ENCODE assay signal across 8 cellular contexts in genomic region chr10:100998991-100999741, GRCh38. TPM values are rescaled to one million over a fixed set of nuclear protein-coding genes. Genes with fewer than 3 reads are reported as not detected.
DNase-seq lines count a peak whose midpoint lies in the region; ATAC-seq and TF ChIP-seq lines count a peak whose summit lies in the region.

No MANE protein-coding gene starts in this region.

- ATAC-seq in GM21529 (IDR thresholded peaks at IDR 0.05; ENCODE audit: unreplicated experiment) (peak; percentile 41), T-cell (replicated peaks in 1 of 4) (peak; percentile 67 to 74 (median 69)), right cardiac atrium (peak; percentile 78 to 80)

- peaks cover 29% of the 10 kb centered on the region for H3K4me1 ChIP-seq in DOHH2 (ENCODE audit: control insufficient read depth, low read length)
- peaks cover 13% of the 10 kb centered on the region for H3K4me1 ChIP-seq in right cardiac atrium (ENCODE audit: control insufficient read depth, insufficient read depth, low read length)
- peaks cover 41% of the 10 kb centered on the region for H3K4me1 ChIP-seq in vagina

- TF ChIP-seq CTCF in DOHH2 (IDR thresholded peaks at IDR 0.05; ENCODE audit: low read depth, low read length, poor library complexity, severe bottlenecking): peak; percentile 91
- peak; percentile 87 to 95 (median 95) for TF ChIP-seq CTCF in vagina (IDR thresholded peaks at IDR 0.05)

- H3K4me3 Mint-ChIP-seq in T-cell: peak overlapping the region; percentile 78 to 95 (median 92)

- peak in 1 of 2 donors; percentile 96 for TF ChIP-seq POLR2A in vagina (IDR thresholded peaks at IDR 0.05)

- DNase-seq in KG1 (lab: John Stamatoyannopoulos, UW): peak; percentile 53
- peak; percentile 39 to 80 (median 69) for DNase-seq in T-cell
- peak; percentile 38 for DNase-seq in amniotic stem cell (lab: John Stamatoyannopoulos, UW)
- peak; percentile 88 to 95 (median 94) for DNase-seq in right cardiac atrium
- DNase-seq in putamen (ENCODE audit: low spot score): peak; percentile 88
- no peak for DNase-seq in vagina (ENCODE audit: extremely low spot score in 2 of 2)

- H3K9me3 Mint-ChIP-seq in T-cell: no peaks in the 10 kb centered on the region

- POLR2A ChIA-PET in T-cell (lab: Charles Lee): no interaction called here

- H3K27me3 ChIP-seq in DOHH2 (ENCODE audit: control insufficient read depth, low read length): no peaks in the 10 kb centered on the region
- H3K27me3 ChIP-seq in right cardiac atrium (ENCODE audit: control insufficient read depth, insufficient read depth): no peaks in the 10 kb centered on the region
- H3K27me3 ChIP-seq in vagina: no peaks in the 10 kb centered on the region

- CTCF ChIA-PET in T-cell (lab: Charles Lee): interaction anchor here (0.9 to 1.6 kb wide), 6 partner anchors 15 to 500 kb away, joined by 3 to 6 read pairs (median 6); partner anchors contain the start of gene PDZD7 (in 1 of the 2)

- H3K4me3 ChIP-seq in DOHH2 (ENCODE audit: low read length): peak overlapping the region; percentile 97
- peak overlapping the region; percentile 89 for H3K4me3 ChIP-seq in right cardiac atrium (ENCODE audit: low read length)
- peak overlapping the region; percentile 79 to 92 for H3K4me3 ChIP-seq in vagina

- H3K27me3 Mint-ChIP-seq in T-cell: no peaks in the 10 kb centered on the region

- no peaks in the 10 kb centered on the region for H4K20me1 ChIP-seq in DOHH2 (ENCODE audit: control insufficient read depth, insufficient read depth, low read depth, low read length)

- H3F3A ChIP-seq in DOHH2 (ENCODE audit: control insufficient read depth, insufficient read depth): peaks cover 22% of the 10 kb centered on the region

- intact Hi-C loops in right cardiac atrium (cut with DNase I): no loop called here
- intact Hi-C loops in vagina (cut with DNase I): loop anchor here (5.0 kb wide), 1 partner anchor 87 kb away; the partner anchor contains the start of gene SLF2

- H3K9me2 ChIP-seq in DOHH2 (replicated peaks; ENCODE audit: control insufficient read depth, low read length): no peaks in the 10 kb centered on the region

- WGBS in right cardiac atrium: under 1% methylated on average over 83 of the region's 83 CpGs

- H3K36me3 ChIP-seq in DOHH2 (ENCODE audit: control insufficient read depth, low read length): peaks cover 9% of the 10 kb centered on the region
- peaks cover 0 to 12% of the 10 kb centered on the region in 2 donors for H3K36me3 ChIP-seq in vagina

- H3K27ac ChIP-seq in DOHH2 (ENCODE audit: low read depth, low read length): peak overlapping the region; percentile 81
- peak overlapping the region; percentile 97 for H3K27ac ChIP-seq in right cardiac atrium (ENCODE audit: low read length)
- peak overlapping the region; percentile 100 for H3K27ac ChIP-seq in vagina

- peaks cover 24 to 32% (median 30%) of the 10 kb centered on the region in 3 donors for H3K4me1 Mint-ChIP-seq in T-cell

- H3K36me3 Mint-ChIP-seq in T-cell: no peaks in the 10 kb centered on the region

- H3K9me3 ChIP-seq in DOHH2 (ENCODE audit: control insufficient read depth, insufficient read depth, low read length): no peaks in the 10 kb centered on the region
- H3K9me3 ChIP-seq in right cardiac atrium (ENCODE audit: control insufficient read depth, low read length): no peaks in the 10 kb centered on the region
- H3K9me3 ChIP-seq in vagina: no peaks in the 10 kb centered on the region

- peak overlapping the region; percentile 85 to 92 for H3K27ac Mint-ChIP-seq in T-cell

- peak overlapping the region; percentile 100 for H3K4me2 ChIP-seq in DOHH2 (ENCODE audit: low read length)

- H3K79me2 ChIP-seq in DOHH2 (ENCODE audit: control insufficient read depth, low read length): peaks cover 17% of the 10 kb centered on the region

RNA-seq across cellular contexts. Expression of gene LZTS2, which starts 0.4 kb away (rescaled TPM):
- 10 to 100 TPM; 16.4 to 39.5 (median 35.4) TPM for total RNA-seq in T-cell
- total RNA-seq in right cardiac atrium: 10 to 100 TPM; 42.5 to 48.5 (median 47.5) TPM
- polyA plus RNA-seq in right cardiac atrium: 66.4 TPM
- 99.4 TPM for total RNA-seq in vagina

RNA-seq across cellular contexts. Expression of gene TWNK, which starts 11.8 kb away (rescaled TPM):
- total RNA-seq in T-cell (10 to 100 TPM in 3 of 5 donors, 1 to 10 TPM in 2; 5.3 to 20.2 (median 16.9) TPM), right cardiac atrium (1 to 10 TPM; 4.3 to 7.5 (median 5.2) TPM), vagina (5.2 TPM)
- 4.4 TPM for polyA plus RNA-seq in right cardiac atrium

RNA-seq across cellular contexts. Expression of gene MRPL43, which starts 11.9 kb away (rescaled TPM):
- total RNA-seq in T-cell: 10 to 100 TPM; 36.2 to 67.6 (median 60.4) TPM
- total RNA-seq in right cardiac atrium: 10 to 100 TPM; 47.2 to 62.6 (median 60.6) TPM
- polyA plus RNA-seq in right cardiac atrium: 90.6 TPM
- total RNA-seq in vagina: 85.4 TPM

RNA-seq across cellular contexts. Expression of gene SEMA4G, which starts 29.9 kb away (rescaled TPM):
- 1 to 10 TPM; 1.1 to 2.8 (median 1.4) TPM for total RNA-seq in T-cell
- total RNA-seq in right cardiac atrium: 1 to 10 TPM; 3.1 to 3.8 (median 3.3) TPM
- 3.2 TPM for polyA plus RNA-seq in right cardiac atrium
- 6.4 TPM for total RNA-seq in vagina

RNA-seq across cellular contexts. Expression of gene PDZD7, which starts 31.8 kb away (rescaled TPM):
- 1 to 10 TPM; 1.7 to 2.7 (median 2.3) TPM for total RNA-seq in T-cell
- under 1 TPM; 0.33 to 0.94 (median 0.83) TPM for total RNA-seq in right cardiac atrium
- 0.41 TPM for polyA plus RNA-seq in right cardiac atrium
- total RNA-seq in vagina: 1.5 TPM

Comparison
In these comparisons a context has a peak if more than half of its experiments do, and no peak if none do; other contexts are left out.
1. DNase-seq: peak in KG1 (single experiment), T-cell (34 of 34), amniotic stem cell (single experiment), right cardiac atrium (3 of 3) and putamen (single experiment); none in vagina (0 of 2).
2. Peak in every context shown above with its lines, with median percentiles within 50 percentile points of each other: H3K27ac ChIP-seq, H3K4me3 ChIP-seq and ATAC-seq.